Comparison of ENCODE assay signal across 12 cellular contexts in genomic region chr2:88638743-88639142, GRCh38. TPM values are rescaled to one million over a fixed set of nuclear protein-coding genes. Genes with fewer than 3 reads are reported as not detected.
A peak's percentile ranks its signal among the peaks of the same experiment; 100 is the strongest.
DNase-seq lines count a peak whose midpoint lies in the region; ATAC-seq and FAIRE-seq lines count a peak whose summit lies in the region.
"Had no signal": no experiment of that assay in that cellular context is flagged by ENCODE, and none has a peak within 500 bp of the region (broad histone marks: within the 10 kb centered on the region; RNA-seq: fewer than 3 reads in every experiment).

No MANE protein-coding gene starts in this region.

- H3K27me3 ChIP-seq in MG63, result no peaks in the 10 kb centered on the region
- H3K27me3 ChIP-seq: heart left ventricle had no signal

- FAIRE-seq in urothelium cell line (lab: Jason Lieb, UNC), result no peak
- FAIRE-seq: RCC 7860, TTC549 had no signal

- H3K4me1 Mint-ChIP-seq in activated T-helper 1 cell treated with anti-CD3 and anti-CD28 coated beads, Interleukin-12 subunit alpha, Interleukin-12 subunit beta, Interleukin-2, Interleukin-4 antibody, amounts not matched to agents 30 ng/mL and 10 ng/mL and 1 ng/mL, durations not matched to agents 14 hours and 24 hours and 36 hours (ENCODE audit: low read depth), result peaks cover 65% of the 10 kb centered on the region
- peaks cover 38 to 52% of the 10 kb centered on the region in 2 donors for H3K4me1 Mint-ChIP-seq in immature natural killer cell

- intact Hi-C loops in activated T-helper 1 cell treated with anti-CD3 and anti-CD28 coated beads, Interleukin-12 subunit alpha, Interleukin-12 subunit beta, Interleukin-2, Interleukin-4 antibody, amounts not matched to agents 30 ng/mL and 10 ng/mL and 1 ng/mL, durations not matched to agents 14 hours and 24 hours and 36 hours (cut with micrococcal nuclease), result loop anchor here (1.0 kb wide), 3 partner anchors 10 to 53 kb away; partner anchors contain the start of gene RPIA

- DNase-seq in EL (peak; percentile 59), HT1080 (ENCODE audit: low read depth) (peak; percentile 61), immature natural killer cell (peak; percentile 52 to 64 (median 58)), MG63 (no peak), urothelium cell line (ENCODE audit: low spot score) (no peak)
- peak; percentile 19 for DNase-seq in activated T-helper 1 cell treated with anti-CD3 and anti-CD28 coated beads, Interleukin-12 subunit alpha, Interleukin-12 subunit beta, Interleukin-2, Interleukin-4 antibody, amounts not matched to agents 30 ng/mL and 10 ng/mL and 1 ng/mL, durations not matched to agents 14 hours and 24 hours and 36 hours (ENCODE audit: low spot score)
- DNase-seq: heart left ventricle, NCI-H2171 treated with DMSO at 0.1 percent for 48 hours had no signal

- ATAC-seq in HG02763 (IDR thresholded peaks at IDR 0.05; ENCODE audit: unreplicated experiment) (no peak), HG02852 (IDR thresholded peaks at IDR 0.05; ENCODE audit: unreplicated experiment) (no peak)
- ATAC-seq: heart left ventricle had no signal

- no peaks in the 10 kb centered on the region for H3K36me3 ChIP-seq in MG63
- H3K36me3 ChIP-seq: heart left ventricle had no signal

- peaks cover 7% of the 10 kb centered on the region; the same call in 1 of the 2 replicates for H3K9me3 ChIP-seq in MG63

- peak overlapping the region; percentile 82 for H3K27ac Mint-ChIP-seq in activated T-helper 1 cell treated with anti-CD3 and anti-CD28 coated beads, Interleukin-12 subunit alpha, Interleukin-12 subunit beta, Interleukin-2, Interleukin-4 antibody, amounts not matched to agents 30 ng/mL and 10 ng/mL and 1 ng/mL, durations not matched to agents 14 hours and 24 hours and 36 hours
- peak overlapping the region; percentile 42 to 76 (median 52) for H3K27ac Mint-ChIP-seq in immature natural killer cell

- H3K4me3 Mint-ChIP-seq in activated T-helper 1 cell treated with anti-CD3 and anti-CD28 coated beads, Interleukin-12 subunit alpha, Interleukin-12 subunit beta, Interleukin-2, Interleukin-4 antibody, amounts not matched to agents 30 ng/mL and 10 ng/mL and 1 ng/mL, durations not matched to agents 14 hours and 24 hours and 36 hours, result no peak overlapping the region
- peak overlapping the region; percentile 51 to 66 (median 58) for H3K4me3 Mint-ChIP-seq in immature natural killer cell

- H3K4me3 ChIP-seq in MG63, result no peak overlapping the region
- H3K4me3 ChIP-seq: heart left ventricle had no signal

- peaks cover 20% of the 10 kb centered on the region for H3K9me3 Mint-ChIP-seq in activated T-helper 1 cell treated with anti-CD3 and anti-CD28 coated beads, Interleukin-12 subunit alpha, Interleukin-12 subunit beta, Interleukin-2, Interleukin-4 antibody, amounts not matched to agents 30 ng/mL and 10 ng/mL and 1 ng/mL, durations not matched to agents 14 hours and 24 hours and 36 hours
- H3K9me3 Mint-ChIP-seq in immature natural killer cell, result peaks cover 3 to 13% (median 7%) of the 10 kb centered on the region in 6 donors

- H3K36me3 Mint-ChIP-seq in activated T-helper 1 cell treated with anti-CD3 and anti-CD28 coated beads, Interleukin-12 subunit alpha, Interleukin-12 subunit beta, Interleukin-2, Interleukin-4 antibody, amounts not matched to agents 30 ng/mL and 10 ng/mL and 1 ng/mL, durations not matched to agents 14 hours and 24 hours and 36 hours (ENCODE audit: low read depth), result peaks cover 12% of the 10 kb centered on the region
- H3K36me3 Mint-ChIP-seq in immature natural killer cell, result peaks cover 5% of the 10 kb centered on the region in 3 donors

- H3K27me3 Mint-ChIP-seq in activated T-helper 1 cell treated with anti-CD3 and anti-CD28 coated beads, Interleukin-12 subunit alpha, Interleukin-12 subunit beta, Interleukin-2, Interleukin-4 antibody, amounts not matched to agents 30 ng/mL and 10 ng/mL and 1 ng/mL, durations not matched to agents 14 hours and 24 hours and 36 hours (ENCODE audit: insufficient read depth), result no peaks in the 10 kb centered on the region
- H3K27me3 Mint-ChIP-seq in immature natural killer cell (ENCODE audit: low read depth in 3 of 3), result peaks cover 0 to 10% (median 0%) of the 10 kb centered on the region in 3 donors

RNA-seq across cellular contexts. Expression of gene EIF2AK3, which starts 11.5 kb away (rescaled TPM):
- total RNA-seq in HT1080 (2014; rRNA removed; shearing (Covaris generic)), result 5.6 and 8.4 TPM in 2 replicates
- 4.3 and 5.2 TPM in 2 replicates for polyA plus RNA-seq in HT1080 (2015; cell fraction: cytosol; rRNA removed)
- polyA plus RNA-seq in HT1080 (2015; cell fraction: nucleus; rRNA removed), result 6.3 and 6.6 TPM in 2 replicates
- 28.7 and 29.6 TPM in 2 replicates for total RNA-seq in activated T-helper 1 cell treated with anti-CD3 and anti-CD28 coated beads, Interleukin-12 subunit alpha, Interleukin-12 subunit beta, Interleukin-2, Interleukin-4 antibody, amounts not matched to agents 30 ng/mL and 10 ng/mL and 1 ng/mL, durations not matched to agents 14 hours and 24 hours and 36 hours
- polyA plus RNA-seq in immature natural killer cell, result 10 to 100 TPM in 1 of 3 donors, 1 to 10 TPM in 2; 3.5 to 14.2 (median 4.4) TPM
- 10.4 and 11.7 TPM in 2 replicates for total RNA-seq in MG63 (2014; rRNA removed; shearing (Covaris generic); ENCODE audit: low replicate concordance)

RNA-seq across cellular contexts. Expression of gene RPIA, which starts 52.7 kb away (rescaled TPM):
- 9.5 and 25.3 TPM in 2 replicates for total RNA-seq in HT1080 (2014; rRNA removed; shearing (Covaris generic))
- polyA plus RNA-seq in HT1080 (2015; cell fraction: cytosol; rRNA removed), result 27.2 and 29.1 TPM in 2 replicates
- polyA plus RNA-seq in HT1080 (2015; cell fraction: nucleus; rRNA removed), result 9.2 and 9.8 TPM in 2 replicates
- total RNA-seq in activated T-helper 1 cell treated with anti-CD3 and anti-CD28 coated beads, Interleukin-12 subunit alpha, Interleukin-12 subunit beta, Interleukin-2, Interleukin-4 antibody, amounts not matched to agents 30 ng/mL and 10 ng/mL and 1 ng/mL, durations not matched to agents 14 hours and 24 hours and 36 hours, result 79.1 and 83.1 TPM in 2 replicates
- 10 to 100 TPM; 32.5 to 48.9 (median 46.2) TPM for polyA plus RNA-seq in immature natural killer cell
- total RNA-seq in MG63 (2014; rRNA removed; shearing (Covaris generic); ENCODE audit: low replicate concordance), result 9.5 and 15.8 TPM in 2 replicates

Comparison
In these comparisons a context has a peak if more than half of its experiments do, and no peak if none do; other contexts are left out.
1. DNase-seq: peak in EL (single experiment), HT1080 (single experiment), activated T-helper 1 cell treated with anti-CD3 and anti-CD28 coated beads, Interleukin-12 subunit alpha, Interleukin-12 subunit beta, Interleukin-2, Interleukin-4 antibody, amounts not matched to agents 30 ng/mL and 10 ng/mL and 1 ng/mL, durations not matched to agents 14 hours and 24 hours and 36 hours (single experiment) and immature natural killer cell (3 of 3); none in MG63 (single experiment) and urothelium cell line (single experiment).